In genomic region chr6:157325069-157325805, GRCh38 we compare ENCODE assay signal across 11 cellular contexts. TPM values are rescaled to one million over a fixed set of nuclear protein-coding genes. Genes with fewer than 3 reads are reported as not detected.
A peak's percentile ranks its signal among the peaks of the same experiment; 100 is the strongest.
DNase-seq lines count a peak whose midpoint lies in the region; ATAC-seq lines count a peak whose summit lies in the region.
"Had no signal": no experiment of that assay in that cellular context is flagged by ENCODE, and none has a peak within 500 bp of the region (broad histone marks: within the 10 kb centered on the region; RNA-seq: fewer than 3 reads in every experiment).

No MANE protein-coding gene starts in this region.

- H3K27ac ChIP-seq in CD4-positive, CD25-positive, alpha-beta regulatory T cell (ENCODE audit: insufficient read depth, low read length, poor library complexity, severe bottlenecking): no peak overlapping the region

- peaks cover 33% of the 10 kb centered on the region for H3K27me3 Mint-ChIP-seq in CD4-positive, CD25-positive, alpha-beta regulatory T cell
- H3K27me3 Mint-ChIP-seq in activated T-helper 2 cell treated with anti-CD3 and anti-CD28 coated beads, Interferon-gamma antibody, Interleukin-2, Interleukin-4, amounts not matched to agents 10 μg/mL and 5 μg/mL and 100 μg/mL, durations not matched to agents 14 hours and 24 hours and 36 hours (ENCODE audit: low read depth): peaks cover 26% of the 10 kb centered on the region

- peak overlapping the region; percentile 15 to 82 (median 52) for H3K4me3 Mint-ChIP-seq in CD4-positive, CD25-positive, alpha-beta regulatory T cell
- peak overlapping the region; percentile 35 for H3K4me3 Mint-ChIP-seq in activated T-helper 2 cell treated with anti-CD3 and anti-CD28 coated beads, Interferon-gamma antibody, Interleukin-2, Interleukin-4, amounts not matched to agents 10 μg/mL and 5 μg/mL and 100 μg/mL, durations not matched to agents 14 hours and 24 hours and 36 hours (ENCODE audit: low read depth)

- DNase-seq in CD4-positive, CD25-positive, alpha-beta regulatory T cell: no peak
- peak; percentile 45 for DNase-seq in HCEC 1CT
- no peak for DNase-seq in activated T-helper 2 cell treated with anti-CD3 and anti-CD28 coated beads, Interferon-gamma antibody, Interleukin-2, Interleukin-4, amounts not matched to agents 10 μg/mL and 5 μg/mL and 100 μg/mL, durations not matched to agents 14 hours and 24 hours and 36 hours (ENCODE audit: low spot score)
- peak; percentile 22 for DNase-seq in kidney tubule cell (ENCODE audit: low spot score)
- no peak for DNase-seq in NCI-H2107 (lab: John Stamatoyannopoulos, UW)
- DNase-seq: activated CD4-positive, alpha-beta T cell treated with anti-CD3 and anti-CD28 coated beads for 4 hours; C1 segment of cervical spinal cord; NCI-H2081 treated with DMSO at 0.1 percent for 48 hours had no signal

- no peaks in the 10 kb centered on the region for H3K9me3 ChIP-seq in CD4-positive, CD25-positive, alpha-beta regulatory T cell (ENCODE audit: control insufficient read depth in 2 of 2, low read length in 2 of 2)

- peaks cover 7 to 24% (median 12%) of the 10 kb centered on the region in 4 donors for H3K4me1 Mint-ChIP-seq in CD4-positive, CD25-positive, alpha-beta regulatory T cell
- peaks cover 39% of the 10 kb centered on the region for H3K4me1 Mint-ChIP-seq in activated T-helper 2 cell treated with anti-CD3 and anti-CD28 coated beads, Interferon-gamma antibody, Interleukin-2, Interleukin-4, amounts not matched to agents 10 μg/mL and 5 μg/mL and 100 μg/mL, durations not matched to agents 14 hours and 24 hours and 36 hours (ENCODE audit: low read depth)

- intact Hi-C loops in activated T-helper 2 cell treated with anti-CD3 and anti-CD28 coated beads, Interferon-gamma antibody, Interleukin-2, Interleukin-4, amounts not matched to agents 10 μg/mL and 5 μg/mL and 100 μg/mL, durations not matched to agents 14 hours and 24 hours and 36 hours (cut with micrococcal nuclease): loop anchor here (5.0 kb wide), 1 partner anchor 142 kb away; no protein-coding TSS in a partner anchor

- H3K36me3 ChIP-seq in CD4-positive, CD25-positive, alpha-beta regulatory T cell (ENCODE audit: control insufficient read depth, insufficient read depth, low read length): peaks cover 2% of the 10 kb centered on the region

- no peaks in the 10 kb centered on the region for H3K9me3 Mint-ChIP-seq in CD4-positive, CD25-positive, alpha-beta regulatory T cell
- H3K9me3 Mint-ChIP-seq in activated T-helper 2 cell treated with anti-CD3 and anti-CD28 coated beads, Interferon-gamma antibody, Interleukin-2, Interleukin-4, amounts not matched to agents 10 μg/mL and 5 μg/mL and 100 μg/mL, durations not matched to agents 14 hours and 24 hours and 36 hours: no peaks in the 10 kb centered on the region

- H3K27me3 ChIP-seq in CD4-positive, CD25-positive, alpha-beta regulatory T cell (ENCODE audit: control insufficient read depth, insufficient read depth, low read length): peaks cover 17% of the 10 kb centered on the region

- H3K27ac Mint-ChIP-seq in CD4-positive, CD25-positive, alpha-beta regulatory T cell: no peak overlapping the region
- H3K27ac Mint-ChIP-seq in activated T-helper 2 cell treated with anti-CD3 and anti-CD28 coated beads, Interferon-gamma antibody, Interleukin-2, Interleukin-4, amounts not matched to agents 10 μg/mL and 5 μg/mL and 100 μg/mL, durations not matched to agents 14 hours and 24 hours and 36 hours: no peak overlapping the region

- no peak for ATAC-seq in CD4-positive, CD25-positive, alpha-beta regulatory T cell (ENCODE audit: low read depth in 2 of 2)
- no peak for ATAC-seq in HG03039 (IDR thresholded peaks at IDR 0.05; ENCODE audit: unreplicated experiment)
- ATAC-seq in GM21367 (IDR thresholded peaks at IDR 0.05; ENCODE audit: unreplicated experiment): no peak
- no peak for ATAC-seq in GM21360 (IDR thresholded peaks at IDR 0.05; ENCODE audit: unreplicated experiment)

- peaks cover 16% of the 10 kb centered on the region for H3K4me1 ChIP-seq in CD4-positive, CD25-positive, alpha-beta regulatory T cell (ENCODE audit: control insufficient read depth, insufficient read depth, low read length, poor library complexity, severe bottlenecking)

- peaks cover 4% of the 10 kb centered on the region for H3K36me3 Mint-ChIP-seq in CD4-positive, CD25-positive, alpha-beta regulatory T cell
- H3K36me3 Mint-ChIP-seq in activated T-helper 2 cell treated with anti-CD3 and anti-CD28 coated beads, Interferon-gamma antibody, Interleukin-2, Interleukin-4, amounts not matched to agents 10 μg/mL and 5 μg/mL and 100 μg/mL, durations not matched to agents 14 hours and 24 hours and 36 hours (ENCODE audit: low read depth): peaks cover 10% of the 10 kb centered on the region

- H3K4me3 ChIP-seq in CD4-positive, CD25-positive, alpha-beta regulatory T cell (ENCODE audit: low read depth, low read length): no peak overlapping the region

RNA-seq across cellular contexts. Expression of gene TMEM242, which starts 1.9 kb away (rescaled TPM):
- total RNA-seq in CD4-positive, CD25-positive, alpha-beta regulatory T cell: 10.1 TPM
- polyA plus RNA-seq in CD4-positive, CD25-positive, alpha-beta regulatory T cell: 10 to 100 TPM in 3 of 4 donors, 1 to 10 TPM in 1; 8.7 to 14.2 (median 10.4) TPM
- 11.8 and 11.9 TPM in 2 replicates for total RNA-seq in activated T-helper 2 cell treated with anti-CD3 and anti-CD28 coated beads, Interferon-gamma antibody, Interleukin-2, Interleukin-4, amounts not matched to agents 10 μg/mL and 5 μg/mL and 100 μg/mL, durations not matched to agents 14 hours and 24 hours and 36 hours

RNA-seq across cellular contexts. Expression of gene ZDHHC14, which starts 55.8 kb away (rescaled TPM):
- total RNA-seq in CD4-positive, CD25-positive, alpha-beta regulatory T cell: 4.2 TPM
- 1 to 10 TPM in 2 of 4 donors, under 1 TPM in 2; 0.29 to 1.5 (median 0.81) TPM for polyA plus RNA-seq in CD4-positive, CD25-positive, alpha-beta regulatory T cell
- total RNA-seq in activated T-helper 2 cell treated with anti-CD3 and anti-CD28 coated beads, Interferon-gamma antibody, Interleukin-2, Interleukin-4, amounts not matched to agents 10 μg/mL and 5 μg/mL and 100 μg/mL, durations not matched to agents 14 hours and 24 hours and 36 hours: 7.8 and 8.4 TPM in 2 replicates

Comparison
In these comparisons a context has a peak if more than half of its experiments do, and no peak if none do; other contexts are left out.
1. DNase-seq: peak in HCEC 1CT (single experiment) and kidney tubule cell (single experiment); none in CD4-positive, CD25-positive, alpha-beta regulatory T cell (0 of 3), activated T-helper 2 cell treated with anti-CD3 and anti-CD28 coated beads, Interferon-gamma antibody, Interleukin-2, Interleukin-4, amounts not matched to agents 10 μg/mL and 5 μg/mL and 100 μg/mL, durations not matched to agents 14 hours and 24 hours and 36 hours (single experiment) and NCI-H2107 (single experiment).